ENCODE assay signal across 8 cellular contexts in the genomic region with DNA sequence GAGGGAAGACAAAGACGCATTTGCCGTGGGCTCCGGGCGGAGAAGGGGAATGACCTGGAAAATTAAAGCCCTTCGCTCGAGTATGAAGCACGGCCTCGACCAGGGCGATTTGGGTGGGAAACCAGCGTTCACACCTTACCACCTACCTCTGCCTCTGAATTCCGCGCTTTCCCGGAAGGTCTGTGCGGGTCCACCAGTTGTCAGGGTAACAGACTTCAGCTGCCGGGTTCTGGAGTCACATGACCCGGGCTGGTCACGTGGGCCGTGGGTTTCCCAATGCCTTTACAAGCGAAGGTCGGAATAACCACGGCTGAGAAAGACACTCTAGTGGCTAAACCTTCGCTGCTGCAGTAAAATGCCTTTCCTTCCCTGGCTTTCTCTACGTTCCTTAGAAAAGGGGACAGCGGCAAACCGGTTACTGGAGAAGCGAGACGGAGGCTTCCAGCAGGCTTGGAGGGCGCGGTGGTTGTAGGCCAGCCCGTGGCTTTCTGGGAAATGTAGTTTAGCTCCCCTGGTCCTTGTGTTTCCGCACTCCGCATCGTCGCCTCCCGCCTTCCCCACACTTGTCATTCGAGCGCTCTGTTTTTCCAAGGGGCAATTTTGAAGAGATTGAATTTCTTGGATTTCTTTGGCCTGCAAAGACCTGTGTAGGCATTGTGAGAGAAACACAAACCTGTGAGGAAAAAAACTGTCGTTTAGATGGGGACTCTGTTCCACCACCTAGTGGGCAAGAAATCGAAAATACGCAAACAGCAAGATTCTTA. TPM values are rescaled to one million over a fixed set of nuclear protein-coding genes. Genes with fewer than 3 reads are reported as not detected.
DNase-seq lines count a peak whose midpoint lies in the region; ATAC-seq and TF ChIP-seq lines count a peak whose summit lies in the region.

A gene with protein sequence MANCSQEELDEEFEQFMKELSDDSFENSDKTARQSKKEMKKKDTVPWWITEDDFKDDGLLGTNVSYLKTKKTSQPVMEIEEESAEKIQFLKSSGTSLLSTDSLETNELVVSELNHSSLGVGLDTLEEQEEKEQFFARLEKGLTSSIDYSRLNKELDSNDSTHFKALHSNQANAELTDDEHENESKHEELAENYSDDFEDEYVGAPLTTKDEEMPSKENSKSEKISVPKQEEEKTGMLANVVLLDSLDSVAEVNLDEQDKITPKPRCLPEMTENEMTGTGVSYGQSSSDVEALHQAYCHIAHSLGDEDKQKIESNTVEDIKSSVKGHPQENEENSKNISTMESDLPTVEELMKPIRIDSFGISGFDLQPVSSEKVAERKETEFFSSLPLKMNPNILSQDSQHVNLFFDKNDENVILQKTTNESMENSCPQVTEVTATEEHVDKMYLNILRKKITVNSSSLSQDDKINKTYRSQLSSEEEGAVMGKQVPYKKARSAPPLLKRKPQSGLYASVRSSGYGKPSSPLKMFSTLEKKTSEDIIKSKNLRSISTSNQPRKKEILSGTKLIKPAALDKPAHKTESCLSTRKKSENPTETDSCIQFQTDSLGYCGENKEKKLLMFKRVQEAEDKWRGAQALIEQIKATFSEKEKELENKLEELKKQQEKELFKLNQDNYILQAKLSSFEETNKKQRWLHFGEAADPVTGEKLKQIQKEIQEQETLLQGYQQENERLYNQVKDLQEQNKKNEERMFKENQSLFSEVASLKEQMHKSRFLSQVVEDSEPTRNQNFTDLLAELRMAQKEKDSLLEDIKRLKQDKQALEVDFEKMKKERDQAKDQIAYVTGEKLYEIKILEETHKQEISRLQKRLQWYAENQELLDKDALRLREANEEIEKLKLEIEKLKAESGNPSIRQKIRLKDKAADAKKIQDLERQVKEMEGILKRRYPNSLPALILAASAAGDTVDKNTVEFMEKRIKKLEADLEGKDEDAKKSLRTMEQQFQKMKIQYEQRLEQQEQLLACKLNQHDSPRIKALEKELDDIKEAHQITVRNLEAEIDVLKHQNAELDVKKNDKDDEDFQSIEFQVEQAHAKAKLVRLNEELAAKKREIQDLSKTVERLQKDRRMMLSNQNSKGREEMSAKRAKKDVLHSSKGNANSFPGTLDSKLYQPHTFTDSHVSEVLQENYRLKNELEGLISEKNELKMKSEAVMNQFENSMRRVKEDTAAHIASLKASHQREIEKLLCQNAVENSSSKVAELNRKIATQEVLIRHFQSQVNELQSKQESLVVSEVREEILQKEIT (N-terminal part only) (minus strand): TSS at position 210 of the 764 bp plus-strand sequence. CDS start 1,250 bp downstream, outside the sequence.

- H3K27me3 Mint-ChIP-seq in Caco-2 (ENCODE audit: insufficient read depth, unreplicated experiment) = no peaks in the 10 kb centered on the region
- peaks cover 4% of the 10 kb centered on the region for H3K27me3 Mint-ChIP-seq in endothelial cell (ENCODE audit: unreplicated experiment)

- DNase-seq in Caco-2 (peak; percentile 85 to 88), HT1080 (ENCODE audit: low read depth) (peak; percentile 87), NOMO-1 (lab: John Stamatoyannopoulos, UW; ENCODE audit: unreplicated experiment in 2 of 2) (peak; percentile 84 to 90), endothelial cell (ENCODE audit: low spot score) (peak; percentile 83), midbrain (lab: John Stamatoyannopoulos, UW) (peak; percentile 97)
- DNase-seq in activated CD8-positive, alpha-beta memory T cell treated with anti-CD3 and anti-CD28 coated beads, Interleukin-2, amount 50 U/mL, for 1 hour (ENCODE audit: extremely low read depth) = peak; percentile 63
- peak; percentile 72 to 77 for DNase-seq in stimulated activated CD8-positive, alpha-beta memory T cell treated with anti-CD3 and anti-CD28 coated beads, Interleukin-2, amount 100 ng/mL, for 1 hour (ENCODE audit: low read depth in 2 of 2)

- peak; percentile 98 for ATAC-seq in GM21360 (IDR thresholded peaks at IDR 0.05; ENCODE audit: unreplicated experiment)

- BruUV-seq in Caco-2 (replicated peaks; lab: Mats Ljungman, UMichigan) = no TSS peak

- H3K4me1 Mint-ChIP-seq in Caco-2 (ENCODE audit: low read depth, unreplicated experiment) = peaks cover 6% of the 10 kb centered on the region
- H3K4me1 Mint-ChIP-seq in endothelial cell (ENCODE audit: unreplicated experiment) = peaks cover 9% of the 10 kb centered on the region

- TF ChIP-seq CTCF in Caco-2 (IDR thresholded peaks at IDR 0.05; ENCODE audit: insufficient read depth in 1 of 2, low read depth in 1 of 2, low read length in 1 of 2, severe bottlenecking in 1 of 2, unreplicated experiment in 1 of 2) = peak; percentile 57 to 62
- TF ChIP-seq CTCF in endothelial cell (IDR thresholded peaks at IDR 0.05; ENCODE audit: unreplicated experiment) = peak; percentile 62

- H3K9me3 ChIP-seq in Caco-2 = no peaks in the 10 kb centered on the region

- CTCF ChIA-PET in Caco-2 (lab: Charles Lee) = interaction anchor here (0.6 to 1.0 kb wide), 4 partner anchors 17 to 1096 kb away, joined by 3 to 6 read pairs (median 3); no protein-coding TSS in a partner anchor

- H3K36me3 ChIP-seq in Caco-2 (ENCODE audit: control insufficient read depth, insufficient read depth, low read length) = no peaks in the 10 kb centered on the region

- H3K36me3 Mint-ChIP-seq in Caco-2 (ENCODE audit: insufficient read depth, unreplicated experiment) (peaks cover 11% of the 10 kb centered on the region), endothelial cell (ENCODE audit: low read depth, unreplicated experiment) (no peaks in the 10 kb centered on the region)

- H3K9me3 Mint-ChIP-seq in Caco-2 (ENCODE audit: unreplicated experiment) (no peaks in the 10 kb centered on the region), endothelial cell (ENCODE audit: unreplicated experiment) (no peaks in the 10 kb centered on the region)

- H3K4me3 ChIP-seq in Caco-2 (ENCODE audit: low read depth, low read length) = peak within 1 kb of the TSS; percentile 50

- POLR2A ChIA-PET in Caco-2 (lab: Charles Lee) = no interaction called here

- intact Hi-C loops in Caco-2 (cut with micrococcal nuclease; ENCODE audit: unreplicated experiment) = loop anchor here (1.0 to 5.0 kb wide), 3 partner anchors 195 to 1096 kb away; partner anchors contain the start of gene MRAP2

- H3K4me3 Mint-ChIP-seq in Caco-2 (ENCODE audit: unreplicated experiment) (peak within 1 kb of the TSS; percentile 86), endothelial cell (ENCODE audit: unreplicated experiment) (peak within 1 kb of the TSS; percentile 98)

- H3K27ac Mint-ChIP-seq in Caco-2 (ENCODE audit: unreplicated experiment) (peak within 1 kb of the TSS; percentile 64), endothelial cell (ENCODE audit: unreplicated experiment) (peak within 1 kb of the TSS; percentile 69)

- H3K4me1 ChIP-seq in Caco-2 = 0 out of 2 replicates have a peak, but pooled peaks cover 4% of the 10 kb centered on the region

- H3K27me3 ChIP-seq in Caco-2 (replicated peaks; ENCODE audit: control insufficient read depth, insufficient read depth, low read length) = no peaks in the 10 kb centered on the region

RNA-seq across cellular contexts. Expression of the gene that starts here (rescaled TPM):
- total RNA-seq in Caco-2 (2022) (6.8 and 7.3 TPM in 2 replicates), endothelial cell (ENCODE audit: unreplicated experiment) (14.3 TPM)
- 2.4 and 2.6 TPM in 2 replicates for total RNA-seq in HT1080 (2014; rRNA removed; shearing (Covaris generic))
- 3.2 and 4.0 TPM in 2 replicates for polyA plus RNA-seq in HT1080 (2015; cell fraction: cytosol; rRNA removed)
- 5.9 and 10.9 TPM in 2 replicates for polyA plus RNA-seq in HT1080 (2015; cell fraction: nucleus; rRNA removed)

Comparison
In these comparisons a context has a peak if more than half of its experiments do, and no peak if none do; other contexts are left out.
1. Peak in every context shown above with its lines: DNase-seq, ATAC-seq and H3K4me3 ChIP-seq.